27 cellular contexts compared by ENCODE assay signal in the genomic region with DNA sequence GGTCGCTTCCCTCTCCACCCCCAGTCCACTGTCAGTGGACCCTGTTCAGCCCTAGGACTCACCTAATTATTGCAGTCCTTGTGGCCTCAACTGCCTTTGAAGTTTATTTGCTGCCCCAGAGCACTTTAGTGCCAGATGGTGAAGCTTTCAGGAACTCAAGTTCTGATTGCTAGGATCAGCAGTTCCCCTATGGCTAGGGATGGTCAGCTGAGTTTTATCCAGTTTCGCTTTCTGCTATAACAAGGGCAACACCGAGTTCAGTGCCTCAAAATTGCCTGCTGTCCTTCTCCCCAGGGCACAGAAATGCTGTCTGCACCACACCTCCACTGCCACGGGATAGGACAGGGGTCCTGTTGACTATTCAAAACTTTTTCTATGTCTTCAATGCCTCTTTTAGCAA.
"Had no signal": no experiment of that assay in that cellular context is flagged by ENCODE, and none has a peak within 500 bp of the region (broad histone marks: within the 10 kb centered on the region; RNA-seq: fewer than 3 reads in every experiment).

No MANE protein-coding gene starts in this region.

- H3K4me1 Mint-ChIP-seq: activated CD4-positive, alpha-beta T cell treated with anti-CD3 and anti-CD28 coated beads for 36 hours; activated CD4-positive, alpha-beta T cell treated with anti-CD3 and anti-CD28 coated beads, Interleukin-2, amount 10 ng/mL, durations not matched to agents 7 days and 5 days; activated naive CD8-positive, alpha-beta T cell treated with anti-CD3 and anti-CD28 coated beads, Interleukin-2, amount 50 U/mL, for 24 hours; brain; WTC11 had no signal

- H3K4me3 ChIP-seq: SJCRH30, SK-N-MC had no signal

- ATAC-seq: activated CD4-positive, alpha-beta T cell treated with anti-CD3 and anti-CD28 coated beads for 36 hours; activated CD4-positive, CD25-positive, alpha-beta regulatory T cell treated with anti-CD3 and anti-CD28 coated beads, Interleukin-2, amount 50 U/mL, for 24 hours; activated CD8-positive, alpha-beta T cell treated with anti-CD3 and anti-CD28 coated beads, Interleukin-2, amount 10 ng/mL, durations not matched to agents 7 days and 5 days; activated naive CD8-positive, alpha-beta T cell treated with anti-CD3 and anti-CD28 coated beads, Interleukin-2, amount 50 U/mL, for 24 hours; WTC11 had no signal

- H3K4me1 ChIP-seq: SJCRH30 had no signal

- H3K27me3 Mint-ChIP-seq: activated CD4-positive, alpha-beta T cell treated with anti-CD3 and anti-CD28 coated beads for 36 hours; activated CD4-positive, alpha-beta T cell treated with anti-CD3 and anti-CD28 coated beads, Interleukin-2, amount 10 ng/mL, durations not matched to agents 7 days and 5 days; activated naive CD8-positive, alpha-beta T cell; activated naive CD8-positive, alpha-beta T cell treated with anti-CD3 and anti-CD28 coated beads, Interleukin-2, amount 50 U/mL, for 24 hours; activated T-cell treated with anti-CD3 and anti-CD28 coated beads, Interleukin-2, amount 50 U/mL, for 24 hours had no signal

- H3K27ac ChIP-seq: SJCRH30, SK-N-MC had no signal

- DNase-seq: activated CD4-positive, alpha-beta T cell treated with anti-CD3 and anti-CD28 coated beads for 36 hours; activated CD4-positive, alpha-beta T cell treated with anti-CD3 and anti-CD28 coated beads, Interleukin-2, amount 10 ng/mL, durations not matched to agents 7 days and 5 days; activated CD4-positive, alpha-beta T cell treated with anti-CD3 and anti-CD28 coated beads, Interleukin-2, amount 50 U/mL, for 48 hours; activated CD8-positive, alpha-beta T cell treated with anti-CD3 and anti-CD28 coated beads, Interleukin-2, amount 10 ng/mL, durations not matched to agents 7 days and 5 days; activated gamma-delta T cell; activated naive CD4-positive, alpha-beta T cell treated with Interleukin-2 at 50 U/mL for 16 hours; activated naive CD8-positive, alpha-beta T cell treated with anti-CD3 and anti-CD28 coated beads, Interleukin-2, amount 50 U/mL, for 24 hours; activated T-cell treated with anti-CD3 and anti-CD28 coated beads, Interleukin-2, amount 50 U/mL, for 24 hours; anterior cingulate cortex; central memory CD4-positive, alpha-beta T cell; NCI-H1048; NCI-H1105 treated with DMSO at 0.1 percent for 48 hours; NCI-H1436; NCI-H1694; NCI-H1930; NCI-H2081 treated with DMSO at 0.1 percent for 48 hours; NCI-H345; NCI-H524 treated with DMSO at 0.1 percent for 48 hours; SHP77; SJCRH30; T1000 had no signal

- H3K36me3 ChIP-seq: SJCRH30 had no signal

- H3K4me3 Mint-ChIP-seq: activated CD4-positive, alpha-beta T cell treated with anti-CD3 and anti-CD28 coated beads for 36 hours; activated CD4-positive, alpha-beta T cell treated with anti-CD3 and anti-CD28 coated beads, Interleukin-2, amount 10 ng/mL, durations not matched to agents 7 days and 5 days; activated CD8-positive, alpha-beta T cell treated with anti-CD3 and anti-CD28 coated beads, Interleukin-2, amount 10 ng/mL, durations not matched to agents 7 days and 5 days; activated naive CD8-positive, alpha-beta T cell; activated naive CD8-positive, alpha-beta T cell treated with anti-CD3 and anti-CD28 coated beads, Interleukin-2, amount 50 U/mL, for 24 hours; activated T-cell treated with anti-CD3 and anti-CD28 coated beads, Interleukin-2, amount 50 U/mL, for 24 hours; brain; WTC11 had no signal

- H3K27ac Mint-ChIP-seq: activated CD4-positive, alpha-beta T cell treated with anti-CD3 and anti-CD28 coated beads for 36 hours; activated CD8-positive, alpha-beta T cell treated with anti-CD3 and anti-CD28 coated beads, Interleukin-2, amount 10 ng/mL, durations not matched to agents 7 days and 5 days; activated naive CD8-positive, alpha-beta T cell; activated naive CD8-positive, alpha-beta T cell treated with anti-CD3 and anti-CD28 coated beads, Interleukin-2, amount 50 U/mL, for 24 hours; activated T-cell treated with anti-CD3 and anti-CD28 coated beads, Interleukin-2, amount 50 U/mL, for 24 hours; activated T-helper 2 cell treated with anti-CD3 and anti-CD28 coated beads, Interferon-gamma antibody, Interleukin-2, Interleukin-4, amounts not matched to agents 10 μg/mL and 5 μg/mL and 100 μg/mL, durations not matched to agents 14 hours and 24 hours and 36 hours; brain; WTC11 had no signal

- H3K27me3 ChIP-seq: SJCRH30 had no signal
